15 cellular contexts compared by ENCODE assay signal in genomic region chr6:47376930-47377329, GRCh38.
DNase-seq lines count a peak whose midpoint lies in the region; ATAC-seq lines count a peak whose summit lies in the region.
"Had no signal": no experiment of that assay in that cellular context is flagged by ENCODE, and none has a peak within 500 bp of the region (broad histone marks: within the 10 kb centered on the region; RNA-seq: fewer than 3 reads in every experiment).

No MANE protein-coding gene starts in this region.

- H3K27ac ChIP-seq in SJCRH30, result no peak overlapping the region
- H3K27ac ChIP-seq: left ventricle myocardium inferior, SJSA1 had no signal

- peak; percentile 62 for DNase-seq in cerebellum (ENCODE audit: low spot score)
- no peak for DNase-seq in foreskin melanocyte
- no peak for DNase-seq in SJCRH30
- no peak for DNase-seq in NCI-H1930 (lab: John Stamatoyannopoulos, UW)
- DNase-seq: activated naive CD4-positive, alpha-beta T cell treated with anti-CD3 and anti-CD28 coated beads, Interleukin-2, amount 50 U/mL, for 16 hours; DMS79 treated with DMSO at 0.1 percent for 48 hours; effector memory CD4-positive, alpha-beta T cell; left ventricle myocardium inferior; NCI-H1092; NCI-H226; stimulated activated CD4-positive, alpha-beta T cell treated with anti-CD3 and anti-CD28 coated beads, Interleukin-12 subunit alpha, Interleukin-12 subunit beta, amount 100 ng/mL, for 4 hours had no signal

- no peaks in the 10 kb centered on the region for H3K36me3 ChIP-seq in SJCRH30
- H3K36me3 ChIP-seq: left ventricle myocardium inferior, SJSA1 had no signal

- no peaks in the 10 kb centered on the region for H3K27me3 ChIP-seq in SJCRH30
- H3K27me3 ChIP-seq: SJSA1 had no signal

- no peak overlapping the region for H3K4me3 ChIP-seq in SJCRH30
- H3K4me3 ChIP-seq: left ventricle myocardium inferior, SJSA1 had no signal

- no peaks in the 10 kb centered on the region for H3K9me3 ChIP-seq in SJCRH30 (replicated peaks)
- H3K9me3 ChIP-seq: left ventricle myocardium inferior, SJSA1 had no signal

- H3K4me1 ChIP-seq in SJCRH30, result no peaks in the 10 kb centered on the region
- H3K4me1 ChIP-seq: left ventricle myocardium inferior, SJSA1 had no signal

- ATAC-seq in GM18858 (IDR thresholded peaks at IDR 0.05; ENCODE audit: unreplicated experiment) (peak; percentile 71), GM21381 (IDR thresholded peaks at IDR 0.05; ENCODE audit: unreplicated experiment) (peak; percentile 79), HG03342 (IDR thresholded peaks at IDR 0.05; ENCODE audit: unreplicated experiment) (peak; percentile 77)
